ENCODE assay signal across 1 cellular context in genomic region chr3:52912885-52913731, GRCh38.
TF ChIP-seq lines count a peak whose summit lies in the region.

No MANE protein-coding gene starts in this region.

TF ChIP-seq in SK-N-SH, 30 proteins besides CTCF, POLR2A, EP300 and RAD21 (continued from another document):
- no peak for TF ChIP-seq IRF3 (IDR thresholded peaks at IDR 0.05; ENCODE audit: low read depth, low read length)
- TF ChIP-seq NFIC (IDR thresholded peaks at IDR 0.05; ENCODE audit: borderline replicate concordance), result no peak
- no peak for TF ChIP-seq POLR2AphosphoS5 (IDR thresholded peaks at IDR 0.05; ENCODE audit: low read depth, low read length)
- TF ChIP-seq EZH2phosphoT487 (IDR thresholded peaks at IDR 0.05; ENCODE audit: borderline replicate concordance, low read depth), result no peak
- TF ChIP-seq, protein P1, sequence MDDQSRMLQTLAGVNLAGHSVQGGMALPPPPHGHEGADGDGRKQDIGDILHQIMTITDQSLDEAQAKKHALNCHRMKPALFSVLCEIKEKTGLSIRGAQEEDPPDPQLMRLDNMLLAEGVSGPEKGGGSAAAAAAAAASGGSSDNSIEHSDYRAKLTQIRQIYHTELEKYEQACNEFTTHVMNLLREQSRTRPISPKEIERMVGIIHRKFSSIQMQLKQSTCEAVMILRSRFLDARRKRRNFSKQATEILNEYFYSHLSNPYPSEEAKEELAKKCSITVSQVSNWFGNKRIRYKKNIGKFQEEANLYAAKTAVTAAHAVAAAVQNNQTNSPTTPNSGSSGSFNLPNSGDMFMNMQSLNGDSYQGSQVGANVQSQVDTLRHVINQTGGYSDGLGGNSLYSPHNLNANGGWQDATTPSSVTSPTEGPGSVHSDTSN (IDR thresholded peaks at IDR 0.05), result no peak
- TF ChIP-seq SMC3 (IDR thresholded peaks at IDR 0.05; ENCODE audit: low read depth, low read length), result no peak
- no peak for TF ChIP-seq YY1 (IDR thresholded peaks at IDR 0.05; ENCODE audit: low read depth)
- TF ChIP-seq ELF1 (IDR thresholded peaks at IDR 0.05), result no peak
- TF ChIP-seq FOXJ3 (CRISPR knock-in tag; IDR thresholded peaks at IDR 0.05), result peak; percentile 57; the same call in 1 of the 2 replicates
- no peak for TF ChIP-seq FOXM1 (IDR thresholded peaks at IDR 0.05; ENCODE audit: low read depth)
- TF ChIP-seq, protein P2, sequence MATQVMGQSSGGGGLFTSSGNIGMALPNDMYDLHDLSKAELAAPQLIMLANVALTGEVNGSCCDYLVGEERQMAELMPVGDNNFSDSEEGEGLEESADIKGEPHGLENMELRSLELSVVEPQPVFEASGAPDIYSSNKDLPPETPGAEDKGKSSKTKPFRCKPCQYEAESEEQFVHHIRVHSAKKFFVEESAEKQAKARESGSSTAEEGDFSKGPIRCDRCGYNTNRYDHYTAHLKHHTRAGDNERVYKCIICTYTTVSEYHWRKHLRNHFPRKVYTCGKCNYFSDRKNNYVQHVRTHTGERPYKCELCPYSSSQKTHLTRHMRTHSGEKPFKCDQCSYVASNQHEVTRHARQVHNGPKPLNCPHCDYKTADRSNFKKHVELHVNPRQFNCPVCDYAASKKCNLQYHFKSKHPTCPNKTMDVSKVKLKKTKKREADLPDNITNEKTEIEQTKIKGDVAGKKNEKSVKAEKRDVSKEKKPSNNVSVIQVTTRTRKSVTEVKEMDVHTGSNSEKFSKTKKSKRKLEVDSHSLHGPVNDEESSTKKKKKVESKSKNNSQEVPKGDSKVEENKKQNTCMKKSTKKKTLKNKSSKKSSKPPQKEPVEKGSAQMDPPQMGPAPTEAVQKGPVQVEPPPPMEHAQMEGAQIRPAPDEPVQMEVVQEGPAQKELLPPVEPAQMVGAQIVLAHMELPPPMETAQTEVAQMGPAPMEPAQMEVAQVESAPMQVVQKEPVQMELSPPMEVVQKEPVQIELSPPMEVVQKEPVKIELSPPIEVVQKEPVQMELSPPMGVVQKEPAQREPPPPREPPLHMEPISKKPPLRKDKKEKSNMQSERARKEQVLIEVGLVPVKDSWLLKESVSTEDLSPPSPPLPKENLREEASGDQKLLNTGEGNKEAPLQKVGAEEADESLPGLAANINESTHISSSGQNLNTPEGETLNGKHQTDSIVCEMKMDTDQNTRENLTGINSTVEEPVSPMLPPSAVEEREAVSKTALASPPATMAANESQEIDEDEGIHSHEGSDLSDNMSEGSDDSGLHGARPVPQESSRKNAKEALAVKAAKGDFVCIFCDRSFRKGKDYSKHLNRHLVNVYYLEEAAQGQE (IDR thresholded peaks at IDR 0.05; ENCODE audit: low read depth, low read length), result no peak
- peak; percentile 74; the same call in 1 of the 2 replicates for TF ChIP-seq RCOR1 (IDR thresholded peaks at IDR 0.05; ENCODE audit: low read length)
- TF ChIP-seq USF1 (IDR thresholded peaks at IDR 0.05; ENCODE audit: borderline replicate concordance, low read depth), result no peak
- TF ChIP-seq CHD2 (IDR thresholded peaks at IDR 0.05; ENCODE audit: low read length, partially characterized antibody), result peak; percentile 54
- TF ChIP-seq MEF2A (IDR thresholded peaks at IDR 0.05; ENCODE audit: borderline replicate concordance, low read depth), result no peak
- no peak for TF ChIP-seq NRF1 (IDR thresholded peaks at IDR 0.05; ENCODE audit: low read depth, low read length)
- no peak for TF ChIP-seq TAF1 (IDR thresholded peaks at IDR 0.05; ENCODE audit: borderline replicate concordance, low read depth, low read length)
- TF ChIP-seq RFX5 (IDR thresholded peaks at IDR 0.05; ENCODE audit: low read length), result no peak
TF ChIP-seq in SK-N-SH: peak in this region for 4.
